In the genomic region with DNA sequence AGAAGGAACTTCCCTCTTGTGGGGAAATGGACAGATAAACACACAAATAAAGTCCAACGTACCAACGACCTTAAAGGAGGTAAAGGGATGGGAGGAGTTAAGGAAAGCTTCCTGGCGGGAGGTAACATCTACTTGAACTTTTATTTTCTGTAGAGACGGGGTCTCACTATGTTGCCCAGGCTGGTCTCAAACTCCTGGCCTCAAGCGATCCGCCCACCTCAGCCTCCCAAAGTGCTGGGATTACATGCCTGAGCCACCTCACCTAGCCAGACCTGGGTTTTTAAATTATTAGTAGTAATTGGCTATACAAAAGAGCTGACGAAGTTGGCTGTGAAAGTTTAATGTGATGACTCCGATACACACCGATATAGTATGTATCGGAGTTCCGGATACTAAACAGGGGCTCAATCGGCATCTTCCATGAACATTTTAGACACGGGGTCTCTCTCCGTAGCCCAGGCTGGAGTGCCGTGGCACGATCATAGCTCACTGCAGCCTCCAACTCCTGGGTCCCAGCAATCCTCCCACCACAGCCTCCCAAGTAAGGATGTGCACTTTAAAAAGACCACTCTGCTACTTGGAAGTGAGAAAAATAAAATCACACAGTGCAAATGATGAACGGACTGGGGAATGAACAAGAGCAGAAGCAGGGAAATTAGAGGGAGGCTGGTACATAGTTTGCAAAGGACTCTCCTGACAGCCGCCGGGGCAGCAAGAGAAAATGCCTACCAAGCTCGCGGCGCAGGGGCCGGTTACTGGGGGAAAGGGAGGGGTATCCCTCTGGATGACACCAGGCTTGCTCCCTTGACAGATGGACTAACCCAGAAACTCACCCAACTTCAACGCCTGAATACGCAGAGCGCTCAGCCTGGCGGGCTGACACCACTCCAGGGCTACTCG, we compare ENCODE assay signal across 8 cellular contexts. TPM values are rescaled to one million over a fixed set of nuclear protein-coding genes. Genes with fewer than 3 reads are reported as not detected.
A peak's percentile ranks its signal among the peaks of the same experiment; 100 is the strongest.
DNase-seq lines count a peak whose midpoint lies in the region; TF ChIP-seq lines count a peak whose summit lies in the region.

No MANE protein-coding gene starts in this region.

- H3K27me3 ChIP-seq in ACC112 (ENCODE audit: insufficient read depth, low read length) (no peaks in the 10 kb centered on the region), HUES64 (ENCODE audit: insufficient read depth, low read length) (peaks cover 8% of the 10 kb centered on the region), breast epithelium (no peaks in the 10 kb centered on the region), mucosa of rectum (ENCODE audit: control insufficient read depth in 2 of 2, insufficient read depth in 2 of 2, low read length in 2 of 2) (no peaks in the 10 kb centered on the region)

- peaks cover 25% of the 10 kb centered on the region for H3K4me1 ChIP-seq in ACC112 (ENCODE audit: control insufficient read depth, insufficient read depth, low read length, unreplicated experiment)
- H3K4me1 ChIP-seq in HUES64 (ENCODE audit: insufficient read depth, low read length), result no peaks in the 10 kb centered on the region
- H3K4me1 ChIP-seq in breast epithelium, result peaks cover 0 to 9% of the 10 kb centered on the region in 2 donors
- H3K4me1 ChIP-seq in mucosa of rectum (ENCODE audit: control insufficient read depth in 2 of 2, insufficient read depth in 2 of 2, low read length in 2 of 2), result peaks cover 13 to 16% of the 10 kb centered on the region in 2 donors

- intact Hi-C loops in breast epithelium (cut with DNase I; ENCODE audit: low total_unique reads), result no loop called here

- DNase-seq in breast epithelium (ENCODE audit: low spot score in 2 of 2) (no peak), amniotic stem cell (lab: John Stamatoyannopoulos, UW) (no peak), NCI-H446 (lab: John Stamatoyannopoulos, UW) (no peak), NCI-H2171 (lab: John Stamatoyannopoulos, UW) (no peak)
- no peak for DNase-seq in activated CD4-positive, CD25-positive, alpha-beta regulatory T cell treated with anti-CD3 and anti-CD28 coated beads, Interleukin-2, amount 50 U/mL, for 72 hours

- no peaks in the 10 kb centered on the region for H3K9me3 ChIP-seq in HUES64 (ENCODE audit: insufficient read depth, low read depth, low read length)
- no peaks in the 10 kb centered on the region for H3K9me3 ChIP-seq in breast epithelium
- no peaks in the 10 kb centered on the region for H3K9me3 ChIP-seq in mucosa of rectum (ENCODE audit: control insufficient read depth in 2 of 2, low read length in 2 of 2)

- H2AFZ ChIP-seq in ACC112 (ENCODE audit: low read length, unreplicated experiment), result peak overlapping the region; percentile 53

- H3K4me3 ChIP-seq in ACC112 (ENCODE audit: low read depth, low read length) (peak overlapping the region; percentile 91), HUES64 (ENCODE audit: low read length) (peak overlapping the region; percentile 75), breast epithelium (peak overlapping the region; percentile 73 to 94 (median 81)), mucosa of rectum (ENCODE audit: low read length in 2 of 2) (peak overlapping the region; percentile 87 to 97)

- peaks cover 48% of the 10 kb centered on the region for H3K79me2 ChIP-seq in ACC112 (ENCODE audit: control insufficient read depth, insufficient read depth, low read length, unreplicated experiment)

- WGBS in HUES64, result 44% methylated on average over 28 of the region's 28 CpGs

- H3K9ac ChIP-seq in HUES64 (ENCODE audit: low read depth, low read length) (peak overlapping the region; percentile 64), mucosa of rectum (ENCODE audit: low read depth in 1 of 2, low read length in 2 of 2) (peak overlapping the region; percentile 53 to 97)

- TF ChIP-seq POLR2A in breast epithelium (IDR thresholded peaks at IDR 0.05), result no peak

- H3K36me3 ChIP-seq in ACC112 (ENCODE audit: insufficient read depth, low read length) (no peaks in the 10 kb centered on the region; the same call in 1 of the 2 replicates), HUES64 (ENCODE audit: insufficient read depth, low read length) (peaks cover 19% of the 10 kb centered on the region), breast epithelium (no peaks in the 10 kb centered on the region), mucosa of rectum (ENCODE audit: control insufficient read depth in 2 of 2, insufficient read depth in 2 of 2, low read length in 2 of 2) (peaks cover 8 to 20% of the 10 kb centered on the region in 2 donors)

- H3K27ac ChIP-seq in ACC112 (ENCODE audit: low read depth, low read length) (peak overlapping the region; percentile 31; the same call in 1 of the 2 replicates), HUES64 (ENCODE audit: low read depth, low read length) (peak overlapping the region; percentile 100; the same call in 1 of the 2 replicates), breast epithelium (peak overlapping the region; percentile 99 to 100), mucosa of rectum (ENCODE audit: low read depth in 2 of 2, low read length in 2 of 2) (peak overlapping the region; percentile 93 to 99)

- TF ChIP-seq CTCF in breast epithelium (IDR thresholded peaks at IDR 0.05), result no peak

RNA-seq across cellular contexts. Expression of a gene that starts 1.0 kb away (rescaled TPM):
- 29.9 TPM for polyA plus RNA-seq in HUES64 (2013, experiment 1 of 2)
- polyA plus RNA-seq in HUES64 (2013, experiment 2 of 2), result 31.2 TPM
- total RNA-seq in breast epithelium, result 10 to 100 TPM; 29.6 to 93.0 (median 40.6) TPM

RNA-seq across cellular contexts. Expression of a gene that starts 21.9 kb away (rescaled TPM):
- 20.1 TPM for polyA plus RNA-seq in HUES64 (2013, experiment 1 of 2)
- 21.9 TPM for polyA plus RNA-seq in HUES64 (2013, experiment 2 of 2)
- total RNA-seq in breast epithelium, result 10 to 100 TPM; 31.0 to 39.3 (median 32.1) TPM

RNA-seq across cellular contexts. Expression of a gene that starts 34.4 kb away (rescaled TPM):
- 55.4 TPM for polyA plus RNA-seq in HUES64 (2013, experiment 1 of 2)
- 51.0 TPM for polyA plus RNA-seq in HUES64 (2013, experiment 2 of 2)
- 10 to 100 TPM; 53.7 to 57.4 (median 56.3) TPM for total RNA-seq in breast epithelium

Comparison
In these comparisons a context has a peak if more than half of its experiments do, and no peak if none do; other contexts are left out.
1. H3K27ac ChIP-seq: peak in every context shown above with its lines; median percentile 100 in HUES64; 100 in breast epithelium; 96 in mucosa of rectum; 31 in ACC112.